10 cellular contexts compared by ENCODE assay signal in genomic region chr16:2470603-2471015, GRCh38. TPM values are rescaled to one million over a fixed set of nuclear protein-coding genes. Genes with fewer than 3 reads are reported as not detected.
DNase-seq lines count a peak whose midpoint lies in the region; TF ChIP-seq lines count a peak whose summit lies in the region.
"Had no signal": no experiment of that assay in that cellular context is flagged by ENCODE, and none has a peak within 500 bp of the region (broad histone marks: within the 10 kb centered on the region; RNA-seq: fewer than 3 reads in every experiment).

No MANE protein-coding gene starts in this region.

- 22 to 43% (median 27%) methylated on average over 6 to 9 of the region's 9 CpGs for WGBS in ovary, 3 donors

- TF ChIP-seq EP300 in ovary (IDR thresholded peaks at IDR 0.05): no peak

- H3K27me3 ChIP-seq in ovary: peaks cover 6% of the 10 kb centered on the region
- H3K27me3 ChIP-seq: body of pancreas had no signal

- H3K9me3 Mint-ChIP-seq in nephron progenitor cell: no peaks in the 10 kb centered on the region
- H3K9me3 Mint-ChIP-seq: activated B cell treated with CpG ODN at 0.5 μM for 24 hours had no signal

- no peak overlapping the region for H3K27ac Mint-ChIP-seq in nephron progenitor cell
- H3K27ac Mint-ChIP-seq: activated B cell treated with CpG ODN at 0.5 μM for 24 hours had no signal

- H3K27me3 Mint-ChIP-seq in nephron progenitor cell (ENCODE audit: low read depth, poor library complexity): no peaks in the 10 kb centered on the region

- intact Hi-C loops in ovary (cut with DNase I): no loop called here

- no peak for TF ChIP-seq POLR2A in ovary (IDR thresholded peaks at IDR 0.05)

- H3K4me3 ChIP-seq in ovary: no peak overlapping the region
- H3K4me3 ChIP-seq: body of pancreas had no signal

- peaks cover 10% of the 10 kb centered on the region for H3K4me1 ChIP-seq in ovary (ENCODE audit: insufficient read depth)

- no peaks in the 10 kb centered on the region for H3K36me3 Mint-ChIP-seq in nephron progenitor cell (ENCODE audit: low read depth)

- TF ChIP-seq CTCF in nephron progenitor cell (IDR thresholded peaks at IDR 0.05): no peak
- no peak for TF ChIP-seq CTCF in ovary (IDR thresholded peaks at IDR 0.05)

- peaks cover 32% of the 10 kb centered on the region for H3K4me1 Mint-ChIP-seq in nephron progenitor cell

- H3K9me3 ChIP-seq in ovary: no peaks in the 10 kb centered on the region
- H3K9me3 ChIP-seq: body of pancreas had no signal

- peak overlapping the region; percentile 40 for H3K4me3 Mint-ChIP-seq in nephron progenitor cell

- DNase-seq in DMS53 (lab: John Stamatoyannopoulos, UW) (peak; percentile 47), DMS53 treated with DMSO at 0.1 percent for 48 hours (lab: John Stamatoyannopoulos, UW; ENCODE audit: unreplicated experiment) (no peak), NCI-H524 (lab: John Stamatoyannopoulos, UW) (peak; percentile 98 to 99), nephron progenitor cell (no peak), ovary (no peak), A172 (ENCODE audit: low spot score) (no peak)
- DNase-seq: activated B cell treated with CpG ODN at 0.5 μM for 24 hours, body of pancreas, MM.1S had no signal

- no peak overlapping the region for H3K27ac ChIP-seq in ovary
- H3K27ac ChIP-seq: body of pancreas, parathyroid adenoma had no signal

- H3K36me3 ChIP-seq in ovary: no peaks in the 10 kb centered on the region

RNA-seq across cellular contexts. Expression of gene NTN3, which starts 0.5 kb away (rescaled TPM):
- total RNA-seq in ovary: under 1 TPM in 3 of 7 donors, not detected in 4; 0.12 to 0.34 (median 0.26) TPM
- under 1 TPM in 1 of 2 donors, not detected in 1; 0.13 TPM for polyA plus RNA-seq in ovary
- 0.12 TPM in 1 of 2 replicates, not detected in the other for total RNA-seq in A172 (2014; rRNA removed; shearing (Covaris generic))
- total RNA-seq: activated B cell treated with CpG ODN at 0.5 μM for 24 hours, body of pancreas had no signal

RNA-seq across cellular contexts. Expression of gene TBC1D24, which starts 4.3 kb away (rescaled TPM):
- total RNA-seq in ovary: 1 to 10 TPM; 2.5 to 8.1 (median 6.7) TPM
- 1 to 10 TPM; 1.9 to 2.3 TPM for polyA plus RNA-seq in ovary
- total RNA-seq in A172 (2014; rRNA removed; shearing (Covaris generic)): 8.6 and 18.0 TPM in 2 replicates

RNA-seq across cellular contexts. Expression of gene TEDC2, which starts 10.7 kb away (rescaled TPM):
- 1 to 10 TPM in 3 of 7 donors, under 1 TPM in 2, not detected in 2; 0.38 to 2.0 (median 1.4) TPM for total RNA-seq in ovary
- 1 to 10 TPM in 1 of 2 donors, not detected in 1; 1.2 TPM for polyA plus RNA-seq in ovary
- total RNA-seq in A172 (2014; rRNA removed; shearing (Covaris generic)): 33.2 and 48.6 TPM in 2 replicates
- total RNA-seq: body of pancreas had no signal

RNA-seq across cellular contexts. Expression of gene CCNF, which starts 41.4 kb away (rescaled TPM):
- total RNA-seq in ovary: 1 to 10 TPM; 1.4 to 2.5 (median 2.0) TPM
- polyA plus RNA-seq in ovary: 1 to 10 TPM in 1 of 2 donors, under 1 TPM in 1; 0.87 to 1.1 TPM
- 52.0 and 54.5 TPM in 2 replicates for total RNA-seq in A172 (2014; rRNA removed; shearing (Covaris generic))

RNA-seq across cellular contexts. Expression of gene ATP6V0C, which starts 43.1 kb away (rescaled TPM):
- total RNA-seq in ovary: 100 to 1,000 TPM in 5 of 7 donors, 10 to 100 TPM in 2; 34.8 to 143 (median 119) TPM
- polyA plus RNA-seq in ovary: 100 to 1,000 TPM in 1 of 2 donors, 10 to 100 TPM in 1; 82.6 to 119 TPM
- 24.7 and 51.1 TPM in 2 replicates for total RNA-seq in A172 (2014; rRNA removed; shearing (Covaris generic))

Comparison
In these comparisons a context has a peak if more than half of its experiments do, and no peak if none do; other contexts are left out.
1. DNase-seq: peak in DMS53 (single experiment) and NCI-H524 (2 of 2); none in DMS53 treated with DMSO at 0.1 percent for 48 hours (single experiment), nephron progenitor cell (single experiment), ovary (0 of 5) and A172 (single experiment).
2. RNA of gene TEDC2, which starts 10.7 kb away (total RNA-seq): 33.2 to 48.6 TPM in A172; 0.38 to 2.0 TPM in ovary; every median in the first group is over 10 times any median in the second.